8 cellular contexts compared by ENCODE assay signal in the genomic region with DNA sequence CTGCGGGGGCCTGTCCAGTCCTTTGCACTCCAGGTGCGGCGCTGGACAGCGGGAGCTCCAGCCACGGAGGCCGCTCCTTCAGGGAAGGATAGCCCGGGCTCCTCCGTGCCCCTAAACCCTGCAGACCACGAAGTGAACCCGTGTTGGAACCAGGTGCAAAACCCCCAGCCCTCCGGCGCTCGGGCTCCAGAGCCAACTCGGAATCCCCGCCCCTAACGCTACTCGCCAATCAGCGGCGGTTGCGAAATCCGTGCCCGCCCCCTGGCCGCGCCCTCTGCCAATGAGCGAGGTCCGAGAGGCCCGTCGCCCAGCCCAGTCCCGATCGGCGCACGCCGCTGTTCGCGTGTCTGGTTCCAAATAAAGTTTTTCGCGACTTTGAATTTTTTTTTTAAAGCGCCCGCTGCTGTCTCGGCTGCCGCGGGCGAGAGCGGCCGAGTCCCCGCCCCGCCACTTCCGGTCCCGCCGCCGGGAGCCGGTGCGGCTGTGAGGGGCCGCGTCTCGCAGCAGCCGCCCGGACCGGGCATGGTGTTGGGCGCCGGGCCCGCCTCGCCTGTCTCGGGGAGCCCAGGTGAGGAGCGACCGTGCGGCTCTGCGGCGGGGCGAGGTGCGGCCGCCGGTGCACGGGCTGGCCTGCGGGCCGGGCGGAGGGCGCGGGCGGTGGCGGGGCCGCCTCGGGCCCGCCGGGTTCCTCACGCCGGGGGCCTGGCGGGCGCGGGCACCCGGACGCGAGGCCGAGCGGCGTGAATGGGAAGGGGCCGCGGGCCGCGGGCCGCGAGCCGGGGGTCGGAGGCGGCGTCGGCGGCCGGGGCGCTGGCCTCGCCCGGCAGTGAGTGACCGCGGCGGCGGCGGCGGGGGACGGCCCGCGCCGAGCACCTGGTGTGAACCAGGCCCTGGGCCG. TPM values are rescaled to one million over a fixed set of nuclear protein-coding genes. Genes with fewer than 3 reads are reported as not detected.
DNase-seq lines count a peak whose midpoint lies in the region; ATAC-seq and TF ChIP-seq lines count a peak whose summit lies in the region.

TSS of gene UBE2F (plus strand) at position 450 of the 898 bp plus-strand sequence. CDS start 6,094 bp downstream, outside the sequence.

- H3K9me2 ChIP-seq in Karpas-422 (replicated peaks; ENCODE audit: insufficient read depth, low read length): no peaks in the 10 kb centered on the region

- H2AFZ ChIP-seq in DND-41 (ENCODE audit: low read depth, low read length) (peak within 1 kb of the TSS; percentile 82), Karpas-422 (ENCODE audit: low read length) (peak within 1 kb of the TSS; percentile 95), fibroblast of lung (ENCODE audit: low read length) (peak within 1 kb of the TSS; percentile 35)

- peak; percentile 97 for DNase-seq in DND-41
- DNase-seq in Karpas-422: peak; percentile 99
- DNase-seq in RKO (ENCODE audit: low spot score): peak; percentile 96
- peak; percentile 93 to 97 for DNase-seq in activated T-helper 1 cell treated with anti-CD3 and anti-CD28 coated beads, Interleukin-2, amount 50 U/mL, for 16 hours (ENCODE audit: low read depth in 1 of 2, low spot score in 1 of 2)
- peak; percentile 94 to 96 for DNase-seq in fibroblast of lung (ENCODE audit: low read depth in 2 of 2)
- peak; percentile 93 to 98 (median 97) for DNase-seq in naive thymus-derived CD8-positive, alpha-beta T cell
- DNase-seq in stimulated activated naive CD4-positive, alpha-beta T cell (lab: John Stamatoyannopoulos, UW): peak; percentile 94 to 97 (median 95)

- H3K27ac ChIP-seq in DND-41 (ENCODE audit: low read length): peak within 1 kb of the TSS; percentile 34
- no peak within 1 kb of the TSS for H3K27ac ChIP-seq in Karpas-422 (ENCODE audit: low read length)
- peak within 1 kb of the TSS; percentile 55 for H3K27ac ChIP-seq in fibroblast of lung (ENCODE audit: insufficient read depth, low read length)

- H3K36me3 ChIP-seq in DND-41 (ENCODE audit: insufficient read depth, low read length) (peaks cover 3% of the 10 kb centered on the region; the same call in 1 of the 2 replicates), Karpas-422 (ENCODE audit: insufficient read depth, low read length) (no peaks in the 10 kb centered on the region; the same call in 1 of the 2 replicates), fibroblast of lung (ENCODE audit: control insufficient read depth, insufficient read depth, low read length) (no peaks in the 10 kb centered on the region)

- TF ChIP-seq CTCF in DND-41 (IDR thresholded peaks at IDR 0.05; ENCODE audit: borderline replicate concordance, extremely low read depth, low read length, poor library complexity, severe bottlenecking) (no peak), fibroblast of lung (conservative IDR thresholded peaks at IDR 0.05 in 1 of 2, IDR thresholded peaks at IDR 0.05 in 1 of 2; ENCODE audit: low read depth in 1 of 2, low read length in 2 of 2) (no peak)

- H3K4me1 Mint-ChIP-seq in naive thymus-derived CD8-positive, alpha-beta T cell: peaks cover 24 to 42% (median 41%) of the 10 kb centered on the region in 4 donors

- H3K9me3 ChIP-seq in DND-41 (ENCODE audit: insufficient read depth, low read length, severe bottlenecking): peaks cover 11% of the 10 kb centered on the region
- H3K9me3 ChIP-seq in Karpas-422 (ENCODE audit: low read length): peaks cover 12% of the 10 kb centered on the region
- H3K9me3 ChIP-seq in fibroblast of lung (ENCODE audit: control insufficient read depth, insufficient read depth, low read depth, low read length): no peaks in the 10 kb centered on the region

- ATAC-seq in DND-41 (ENCODE audit: insufficient read depth, low read depth) (peak; percentile 98), GM21825 (IDR thresholded peaks at IDR 0.05; ENCODE audit: unreplicated experiment) (peak; percentile 89)
- peak; percentile 94 for ATAC-seq in naive thymus-derived CD8-positive, alpha-beta T cell

- H3K36me3 Mint-ChIP-seq in naive thymus-derived CD8-positive, alpha-beta T cell: peaks cover 0 to 3% (median 3%) of the 10 kb centered on the region in 3 donors

- H3K79me2 ChIP-seq in DND-41 (ENCODE audit: insufficient read depth, low read length): peaks cover 38% of the 10 kb centered on the region
- peaks cover 44% of the 10 kb centered on the region for H3K79me2 ChIP-seq in Karpas-422 (ENCODE audit: low read length)
- H3K79me2 ChIP-seq in fibroblast of lung (ENCODE audit: control insufficient read depth, insufficient read depth, low read length): peaks cover 39% of the 10 kb centered on the region

- H3K9ac ChIP-seq in DND-41 (ENCODE audit: low read depth, low read length): peak within 1 kb of the TSS; percentile 61
- H3K9ac ChIP-seq in Karpas-422 (ENCODE audit: low read length): peak within 1 kb of the TSS; percentile 83
- peak within 1 kb of the TSS; percentile 73 for H3K9ac ChIP-seq in fibroblast of lung (ENCODE audit: insufficient read depth, low read length)

- H3K4me3 Mint-ChIP-seq in naive thymus-derived CD8-positive, alpha-beta T cell: peak within 1 kb of the TSS; percentile 79 to 92 (median 88)

- peaks cover 0 to 19% (median 9%) of the 10 kb centered on the region in 9 donors for H3K9me3 Mint-ChIP-seq in naive thymus-derived CD8-positive, alpha-beta T cell

- H3K27me3 ChIP-seq in DND-41 (ENCODE audit: insufficient read depth, low read length, poor library complexity): no peaks in the 10 kb centered on the region
- H3K27me3 ChIP-seq in Karpas-422 (ENCODE audit: low read length): no peaks in the 10 kb centered on the region
- H3K27me3 ChIP-seq in fibroblast of lung (ENCODE audit: control insufficient read depth, insufficient read depth, low read length): no peaks in the 10 kb centered on the region

- no peaks in the 10 kb centered on the region for H3K27me3 Mint-ChIP-seq in naive thymus-derived CD8-positive, alpha-beta T cell

- POLR2A ChIA-PET in naive thymus-derived CD8-positive, alpha-beta T cell (lab: Charles Lee): interaction anchor here (0.6 kb wide), 1 partner anchor 17 kb away, joined by 3 read pairs; no protein-coding TSS in a partner anchor

- H3K4me3 ChIP-seq in DND-41 (ENCODE audit: low read depth in 1 of 2, low read length in 2 of 2) (peak within 1 kb of the TSS; percentile 56 to 82; a peak in 3 of 4 replicates), Karpas-422 (ENCODE audit: low read length) (peak within 1 kb of the TSS; percentile 87), fibroblast of lung (replicated peaks in 1 of 4; ENCODE audit: control extremely low read depth in 1 of 4, insufficient read depth in 1 of 4, low read depth in 3 of 4, low read length in 4 of 4) (peak within 1 kb of the TSS; percentile 78 to 81 (median 80))

- H3K27ac Mint-ChIP-seq in naive thymus-derived CD8-positive, alpha-beta T cell: peak within 1 kb of the TSS; percentile 73 to 96 (median 86)

- H4K20me1 ChIP-seq in DND-41 (ENCODE audit: insufficient read depth, low read length): peaks cover 22% of the 10 kb centered on the region
- H4K20me1 ChIP-seq in Karpas-422 (ENCODE audit: insufficient read depth, low read depth, low read length): peaks cover 26% of the 10 kb centered on the region
- H4K20me1 ChIP-seq in fibroblast of lung (ENCODE audit: control insufficient read depth, extremely low read depth, insufficient read depth, low read length): peaks cover 2% of the 10 kb centered on the region

- peaks cover 33% of the 10 kb centered on the region for H3K4me1 ChIP-seq in DND-41 (ENCODE audit: insufficient read depth, low read length)
- H3K4me1 ChIP-seq in Karpas-422 (ENCODE audit: low read length): peaks cover 37% of the 10 kb centered on the region
- H3K4me1 ChIP-seq in fibroblast of lung (ENCODE audit: control insufficient read depth, extremely low read depth, insufficient read depth, low read length): peaks cover 4% of the 10 kb centered on the region

- H3K4me2 ChIP-seq in DND-41 (ENCODE audit: insufficient read depth, low read length) (peak within 1 kb of the TSS; percentile 85), Karpas-422 (ENCODE audit: low read depth, low read length, poor library complexity, severe bottlenecking) (peak within 1 kb of the TSS; percentile 94), fibroblast of lung (ENCODE audit: extremely low read depth, insufficient read depth, low read length) (peak within 1 kb of the TSS; percentile 94)

RNA-seq across cellular contexts. Expression of gene UBE2F, which starts in this region (rescaled TPM):
- 52.2 and 63.3 TPM in 2 replicates for total RNA-seq in Karpas-422 (2014; rRNA removed; shearing (Covaris generic); ENCODE audit: low replicate concordance)
- 37.8 and 53.7 TPM in 2 replicates for total RNA-seq in fibroblast of lung
- 95.5 and 113 TPM in 2 replicates for polyA plus RNA-seq in fibroblast of lung
- 67.8 and 74.8 TPM in 2 replicates for polyA plus RNA-seq in fibroblast of lung (2012)
- polyA minus RNA-seq in fibroblast of lung (ENCODE audit: low replicate concordance): 13.3 and 18.7 TPM in 2 replicates
- total RNA-seq in naive thymus-derived CD8-positive, alpha-beta T cell: 10 to 100 TPM; 33.9 to 35.2 TPM
- polyA plus RNA-seq in naive thymus-derived CD8-positive, alpha-beta T cell: 10 to 100 TPM; 41.5 to 67.3 (median 67.0) TPM

Comparison
In these comparisons a context has a peak if more than half of its experiments do, and no peak if none do; other contexts are left out.
1. H2AFZ ChIP-seq: peak in every context shown above with its lines; median percentile 95 in Karpas-422; 82 in DND-41; 35 in fibroblast of lung.